In the genomic region with DNA sequence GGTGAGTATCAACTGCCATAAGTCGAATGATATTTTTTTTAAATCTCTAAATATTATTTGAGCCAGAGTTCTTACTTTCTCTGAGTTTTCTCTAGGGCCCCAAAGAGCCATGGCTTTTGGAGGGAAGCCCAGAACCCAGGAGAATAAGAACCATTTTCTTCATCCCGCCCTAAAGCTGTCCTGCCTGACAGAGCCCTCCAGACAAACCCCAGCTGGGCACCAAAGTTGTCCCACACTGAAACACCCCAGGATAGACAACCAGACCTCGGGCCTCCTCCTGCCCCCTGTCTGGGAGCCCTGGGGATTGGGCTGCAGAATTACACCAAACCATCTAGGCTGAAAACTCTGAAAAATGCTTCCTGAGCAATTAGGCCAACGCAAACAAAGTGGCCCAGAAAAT, we compare ENCODE assay signal across 22 cellular contexts.
DNase-seq lines count a peak whose midpoint lies in the region; ATAC-seq, FAIRE-seq and TF ChIP-seq lines count a peak whose summit lies in the region.
"Had no signal": no experiment of that assay in that cellular context is flagged by ENCODE, and none has a peak within 500 bp of the region (broad histone marks: within the 10 kb centered on the region; RNA-seq: fewer than 3 reads in every experiment).

No MANE protein-coding gene starts in this region.

- no peaks in the 10 kb centered on the region for H4K20me1 ChIP-seq in K562 (replicated peaks; ENCODE audit: control insufficient read depth, insufficient read depth, low read length)

- H3K9me1 ChIP-seq in K562 (ENCODE audit: control insufficient read depth, insufficient read depth, low read length) = no peaks in the 10 kb centered on the region

- intact Hi-C loops in activated CD4-positive, alpha-beta T cell treated with anti-CD3 and anti-CD28 coated beads for 36 hours (cut with DNase I, micrococcal nuclease) = no loop called here
- intact Hi-C loops in A673 (cut with micrococcal nuclease; ENCODE audit: unreplicated experiment) (no loop called here), K562 (cut with micrococcal nuclease) (loop anchor here (10.0 kb wide), 1 partner anchor 68 kb away; no protein-coding TSS in a partner anchor), aorta (cut with DNase I) (no loop called here)

- H3K9me3 ChIP-seq in A673 (ENCODE audit: low read depth, low read length, poor library complexity, severe bottlenecking) = no peaks in the 10 kb centered on the region
- peaks cover 7% of the 10 kb centered on the region for H3K9me3 ChIP-seq in K562 (replicated peaks; ENCODE audit: control insufficient read depth, insufficient read depth, low read depth, low read length)
- H3K9me3 ChIP-seq in aorta (ENCODE audit: control insufficient read depth, low read length) = no peaks in the 10 kb centered on the region
- H3K9me3 ChIP-seq: MG63, SK-N-SH had no signal

- 68% methylated on average over 4 of the region's 4 CpGs for WGBS in K562 (ENCODE audit: insufficient coverage, low coverage, missing lambda C conversion rate)
- WGBS in aorta, 2 donors = 20 to 22% methylated on average over 4 of the region's 4 CpGs

- H3K27ac Mint-ChIP-seq in activated CD4-positive, alpha-beta T cell treated with anti-CD3 and anti-CD28 coated beads, Interleukin-2, amount 10 ng/mL, durations not matched to agents 7 days and 5 days = peak overlapping the region; percentile 51
- no peak overlapping the region for H3K27ac Mint-ChIP-seq in activated CD4-positive, alpha-beta T cell treated with anti-CD3 and anti-CD28 coated beads for 36 hours
- H3K27ac Mint-ChIP-seq: CD8-positive, alpha-beta T cell had no signal

- H3K4me2 ChIP-seq in K562 (ENCODE audit: insufficient read depth, low read length) = no peak overlapping the region
- H3K4me2 ChIP-seq: PC-9, SK-N-SH had no signal

- H3K4me3 ChIP-seq in A673 (ENCODE audit: low read depth, low read length, poor library complexity, severe bottlenecking) = no peak overlapping the region
- H3K4me3 ChIP-seq in K562 = no peak overlapping the region
- no peak overlapping the region for H3K4me3 ChIP-seq in aorta (ENCODE audit: low read length in 2 of 2)
- H3K4me3 ChIP-seq: MG63, PC-9 had no signal

- CTCF ChIA-PET in activated CD4-positive, alpha-beta T cell treated with anti-CD3 and anti-CD28 coated beads, Interleukin-2, amount 10 ng/mL, durations not matched to agents 7 days and 5 days (lab: Charles Lee) = no interaction called here
- CTCF ChIA-PET in activated CD4-positive, alpha-beta T cell treated with anti-CD3 and anti-CD28 coated beads for 36 hours (lab: Charles Lee) = no interaction called here
- CTCF ChIA-PET in A673 (lab: Charles Lee) (no interaction called here), K562 (lab: Yijun Ruan, JAX; ENCODE audit: low intra/inter-chr PET ratio) (no interaction called here)

- H3K27ac ChIP-seq in A673 (ENCODE audit: low read depth, low read length, poor library complexity, severe bottlenecking) (peak overlapping the region; percentile 48), K562 (ENCODE audit: extremely low read depth, low read depth, low read length) (no peak overlapping the region), aorta (ENCODE audit: low read depth in 1 of 2, low read length in 2 of 2) (no peak overlapping the region)
- H3K27ac ChIP-seq: 22Rv1, PC-9 had no signal

- POLR2A ChIA-PET in activated CD4-positive, alpha-beta T cell treated with anti-CD3 and anti-CD28 coated beads, Interleukin-2, amount 10 ng/mL, durations not matched to agents 7 days and 5 days (lab: Charles Lee) = no interaction called here
- POLR2A ChIA-PET in activated CD4-positive, alpha-beta T cell treated with anti-CD3 and anti-CD28 coated beads for 36 hours (lab: Charles Lee) = no interaction called here
- POLR2A ChIA-PET in A673 (lab: Charles Lee; ENCODE audit: low non-redundant PET) (no interaction called here), K562 (lab: Yijun Ruan, JAX) (interaction anchor here (1.5 kb wide), 1 partner anchor 11 kb away, joined by 9 read pairs; no protein-coding TSS in a partner anchor)

- no peak for TF ChIP-seq CTCF in A673 (conservative IDR thresholded peaks at IDR 0.05; ENCODE audit: low read depth, low read length)
- TF ChIP-seq CTCF in K562 (IDR thresholded peaks at IDR 0.05 in 2 of 3, conservative IDR thresholded peaks at IDR 0.05 in 1 of 3; ENCODE audit: insufficient read depth in 2 of 3, low read depth in 1 of 3, low read length in 3 of 3) = no peak
- TF ChIP-seq CTCF in GM13977 (IDR thresholded peaks at IDR 0.05; ENCODE audit: extremely low read depth, insufficient read depth, missing control alignments) = no peak

- peak overlapping the region; percentile 70 for H2AFZ ChIP-seq in K562 (ENCODE audit: low read depth, low read length)
- H2AFZ ChIP-seq: PC-9 had no signal

- in situ Hi-C loops in K562 (cut with MboI) (no loop called here), GM13977 (cut with MboI; ENCODE audit: low pct_unique_long_range_greater_than_20kb, low sequenced_read_pairs, unreplicated experiment) (no loop called here)

- peaks cover 11% of the 10 kb centered on the region for H3K4me1 Mint-ChIP-seq in activated CD4-positive, alpha-beta T cell treated with anti-CD3 and anti-CD28 coated beads, Interleukin-2, amount 10 ng/mL, durations not matched to agents 7 days and 5 days
- peaks cover 9% of the 10 kb centered on the region for H3K4me1 Mint-ChIP-seq in activated CD4-positive, alpha-beta T cell treated with anti-CD3 and anti-CD28 coated beads for 36 hours

- no peak overlapping the region for H3K4me3 Mint-ChIP-seq in activated CD4-positive, alpha-beta T cell treated with anti-CD3 and anti-CD28 coated beads, Interleukin-2, amount 10 ng/mL, durations not matched to agents 7 days and 5 days
- no peak overlapping the region for H3K4me3 Mint-ChIP-seq in activated CD4-positive, alpha-beta T cell treated with anti-CD3 and anti-CD28 coated beads for 36 hours

- H3K27me3 ChIP-seq in A673 (replicated peaks; ENCODE audit: insufficient read depth, low read depth, low read length, poor library complexity) (no peaks in the 10 kb centered on the region), K562 (ENCODE audit: control insufficient read depth in 2 of 2, insufficient read depth in 2 of 2, low read length in 2 of 2) (no peaks in the 10 kb centered on the region), aorta (ENCODE audit: control insufficient read depth in 1 of 2, insufficient read depth in 2 of 2, low read length in 1 of 2) (no peaks in the 10 kb centered on the region)
- H3K27me3 ChIP-seq: MG63 had no signal

- peaks cover 5% of the 10 kb centered on the region for H3K27me3 Mint-ChIP-seq in activated CD4-positive, alpha-beta T cell treated with anti-CD3 and anti-CD28 coated beads, Interleukin-2, amount 10 ng/mL, durations not matched to agents 7 days and 5 days
- peaks cover 11% of the 10 kb centered on the region for H3K27me3 Mint-ChIP-seq in activated CD4-positive, alpha-beta T cell treated with anti-CD3 and anti-CD28 coated beads for 36 hours

- no peak for FAIRE-seq in K562 (lab: Jason Lieb, UNC)
- FAIRE-seq: GM12891, GM18507 had no signal

- H3K36me3 ChIP-seq in A673 (ENCODE audit: insufficient read depth, low read length, poor library complexity, severe bottlenecking) (no peaks in the 10 kb centered on the region), K562 (ENCODE audit: control insufficient read depth, insufficient read depth, low read length) (no peaks in the 10 kb centered on the region), aorta (ENCODE audit: control insufficient read depth in 1 of 2, insufficient read depth in 2 of 2, low read length in 1 of 2) (no peaks in the 10 kb centered on the region)
- H3K36me3 ChIP-seq: MG63 had no signal

- TF ChIP-seq POLR2A in K562 (conservative IDR thresholded peaks at IDR 0.05) = no peak

- BruUV-seq in A673 (replicated peaks; lab: Mats Ljungman, UMichigan) (no TSS peak), K562 (replicated peaks; lab: Mats Ljungman, UMichigan) (no TSS peak)

- H3K4me1 ChIP-seq in A673 (ENCODE audit: insufficient read depth, low read length, poor library complexity, severe bottlenecking) (peaks cover 11% of the 10 kb centered on the region), K562 (replicated peaks in 1 of 2; ENCODE audit: control insufficient read depth in 2 of 2, insufficient read depth in 2 of 2, low read length in 2 of 2) (peaks cover 30 to 36% of the 10 kb centered on the region in 2 experiments), aorta (ENCODE audit: control insufficient read depth in 1 of 2, insufficient read depth in 2 of 2, low read length in 2 of 2) (no peaks in the 10 kb centered on the region)

- H3K9ac ChIP-seq in K562 (ENCODE audit: insufficient read depth in 1 of 2, low read depth in 2 of 2, low read length in 2 of 2) = no peak overlapping the region
- H3K9ac ChIP-seq: SK-N-SH had no signal

- no peaks in the 10 kb centered on the region for H3K79me2 ChIP-seq in K562 (ENCODE audit: control insufficient read depth, insufficient read depth, low read length)

- TF ChIP-seq EP300 in K562 (IDR thresholded peaks at IDR 0.05; ENCODE audit: low read length) = no peak

- TF ChIP-seq RAD21 in K562 (CRISPR knock-in tag; conservative IDR thresholded peaks at IDR 0.05 in 1 of 2, IDR thresholded peaks at IDR 0.05 in 1 of 2) = no peak

- DNase-seq in activated CD4-positive, alpha-beta T cell treated with anti-CD3 and anti-CD28 coated beads, Interleukin-2, amount 10 ng/mL, durations not matched to agents 7 days and 5 days = no peak
- DNase-seq in activated CD4-positive, alpha-beta T cell treated with anti-CD3 and anti-CD28 coated beads for 36 hours = no peak
- DNase-seq in A673 (ENCODE audit: low spot score) (peak; percentile 34), K562 (ENCODE audit: extremely low read depth in 1 of 4, low spot score in 3 of 4) (no peak), medulla oblongata (ENCODE audit: extremely low spot score) (peak; percentile 18), GM13977 (ENCODE audit: low spot score) (no peak), aorta (no peak), cerebellum (ENCODE audit: low spot score) (no peak)
- DNase-seq: C1 segment of cervical spinal cord; CD8-positive, alpha-beta T cell; GOT3; MG63; NCI-H187 treated with DMSO at 0.1 percent for 48 hours; NCI-H226; NCI-H748 treated with DMSO at 0.1 percent for 48 hours; PC-9; RPMI8226; SIG-M5; SK-N-SH had no signal

- H3K9me3 Mint-ChIP-seq in activated CD4-positive, alpha-beta T cell treated with anti-CD3 and anti-CD28 coated beads, Interleukin-2, amount 10 ng/mL, durations not matched to agents 7 days and 5 days = no peaks in the 10 kb centered on the region
- no peaks in the 10 kb centered on the region for H3K9me3 Mint-ChIP-seq in activated CD4-positive, alpha-beta T cell treated with anti-CD3 and anti-CD28 coated beads for 36 hours (ENCODE audit: low read depth)

- H3K36me3 Mint-ChIP-seq in activated CD4-positive, alpha-beta T cell treated with anti-CD3 and anti-CD28 coated beads, Interleukin-2, amount 10 ng/mL, durations not matched to agents 7 days and 5 days (ENCODE audit: low read depth) = no peaks in the 10 kb centered on the region
- no peaks in the 10 kb centered on the region for H3K36me3 Mint-ChIP-seq in activated CD4-positive, alpha-beta T cell treated with anti-CD3 and anti-CD28 coated beads for 36 hours (ENCODE audit: low read depth)
- H3K36me3 Mint-ChIP-seq: CD8-positive, alpha-beta T cell had no signal

- ATAC-seq in activated CD4-positive, alpha-beta T cell treated with anti-CD3 and anti-CD28 coated beads for 36 hours = no peak
- ATAC-seq in K562 (no peak), aorta (ENCODE audit: low FRiP score) (no peak)
- ATAC-seq: CD8-positive, alpha-beta T cell had no signal

Comparison
In these comparisons a context has a peak if more than half of its experiments do, and no peak if none do; other contexts are left out.
1. DNase-seq: peak in A673 (single experiment) and medulla oblongata (single experiment); none in activated CD4-positive, alpha-beta T cell treated with anti-CD3 and anti-CD28 coated beads, Interleukin-2, amount 10 ng/mL, durations not matched to agents 7 days and 5 days (single experiment), activated CD4-positive, alpha-beta T cell treated with anti-CD3 and anti-CD28 coated beads for 36 hours (single experiment), K562 (0 of 4), GM13977 (single experiment), aorta (0 of 2) and cerebellum (single experiment).